ENCODE assay signal across 16 cellular contexts in the genomic region with DNA sequence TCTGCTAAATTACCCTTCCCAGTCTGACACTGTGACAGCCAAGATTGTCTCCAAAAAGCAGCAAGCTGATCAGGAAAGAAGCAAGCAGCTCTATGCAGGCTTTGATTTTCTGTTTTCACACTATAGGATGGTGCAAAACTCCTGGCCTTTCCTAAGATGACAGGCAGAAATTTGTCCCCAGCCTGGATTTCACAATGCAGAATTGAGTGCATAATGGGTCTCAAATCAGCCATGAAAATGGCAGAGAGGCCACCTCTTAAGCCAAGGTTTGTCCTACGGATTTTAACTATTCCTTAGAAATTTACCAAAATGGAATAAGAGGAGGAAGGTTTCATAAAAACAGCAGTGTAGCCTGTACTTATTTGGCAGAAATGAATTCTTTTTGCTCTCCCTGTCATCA. TPM values are rescaled to one million over a fixed set of nuclear protein-coding genes. Genes with fewer than 3 reads are reported as not detected.
DNase-seq lines count a peak whose midpoint lies in the region; ATAC-seq, FAIRE-seq and TF ChIP-seq lines count a peak whose summit lies in the region.
"Had no signal": no experiment of that assay in that cellular context is flagged by ENCODE, and none has a peak within 500 bp of the region (broad histone marks: within the 10 kb centered on the region; RNA-seq: fewer than 3 reads in every experiment).

No MANE protein-coding gene starts in this region.

- peaks cover 13% of the 10 kb centered on the region for H3K4me1 ChIP-seq in astrocyte (ENCODE audit: insufficient read depth, low read length)

- no peak overlapping the region for H3K27ac Mint-ChIP-seq in astrocyte (ENCODE audit: unreplicated experiment)
- peak overlapping the region; percentile 95 for H3K27ac Mint-ChIP-seq in glutamatergic neuron (ENCODE audit: unreplicated experiment)
- H3K27ac Mint-ChIP-seq: activated naive CD4-positive, alpha-beta T cell treated with anti-CD3 and anti-CD28 coated beads, Interleukin-2, amount 50 U/mL, for 24 hours had no signal

- peak overlapping the region; percentile 83 for H3K4me2 ChIP-seq in astrocyte (ENCODE audit: low read length)
- H3K4me2 ChIP-seq: BLaER1 had no signal

- FAIRE-seq in astrocyte (lab: Jason Lieb, UNC) = no peak

- H3K9me3 ChIP-seq in astrocyte (ENCODE audit: insufficient read depth, low read depth, low read length) = no peaks in the 10 kb centered on the region
- H3K9me3 ChIP-seq: SJSA1 had no signal

- H3K79me2 ChIP-seq in astrocyte (ENCODE audit: insufficient read depth, low read length) = peaks cover 46% of the 10 kb centered on the region

- H3K27ac ChIP-seq in astrocyte (ENCODE audit: low read depth, low read length) = peak overlapping the region; percentile 87
- H3K27ac ChIP-seq: BLaER1, SJSA1 had no signal

- H2AFZ ChIP-seq in astrocyte (ENCODE audit: low read depth, low read length) = no peak overlapping the region

- H3K4me1 Mint-ChIP-seq in astrocyte (ENCODE audit: low read depth, unreplicated experiment) (peaks cover 14% of the 10 kb centered on the region), glutamatergic neuron (ENCODE audit: low read depth, unreplicated experiment) (peaks cover 13% of the 10 kb centered on the region)

- no peak for TF ChIP-seq CTCF in BJ (IDR thresholded peaks at IDR 0.05; ENCODE audit: insufficient read depth, low read depth, low read length)
- TF ChIP-seq CTCF in astrocyte (IDR thresholded peaks at IDR 0.05; ENCODE audit: insufficient read depth, low read depth, low read length) = no peak
- TF ChIP-seq CTCF in glutamatergic neuron (IDR thresholded peaks at IDR 0.05; ENCODE audit: partially characterized antibody, unreplicated experiment) = no peak
- no peak for TF ChIP-seq CTCF in retinal pigment epithelial cell (conservative IDR thresholded peaks at IDR 0.05; ENCODE audit: low read depth, low read length)

- no peaks in the 10 kb centered on the region for H3K36me3 ChIP-seq in BJ (ENCODE audit: control insufficient read depth, insufficient read depth, low read length)
- H3K36me3 ChIP-seq in astrocyte (ENCODE audit: insufficient read depth, low read length) = no peaks in the 10 kb centered on the region
- H3K36me3 ChIP-seq: BLaER1, SJSA1 had no signal

- H3K9ac ChIP-seq in astrocyte (ENCODE audit: low read length) = peak overlapping the region; percentile 85
- H3K9ac ChIP-seq: BLaER1 had no signal

- DNase-seq in BJ (ENCODE audit: low read depth) (no peak), astrocyte (ENCODE audit: low read depth) (no peak), glutamatergic neuron (no peak), retinal pigment epithelial cell (ENCODE audit: low read depth) (no peak), kidney tubule cell (ENCODE audit: low spot score) (no peak), NCI-H187 treated with DMSO at 0.1 percent for 48 hours (lab: John Stamatoyannopoulos, UW) (no peak)
- DNase-seq: activated CD8-positive, alpha-beta memory T cell treated with anti-CD3 and anti-CD28 coated beads, Interleukin-2, amount 50 U/mL, for 48 hours; KBM-7; NCI-H1417 treated with DMSO at 0.1 percent for 48 hours; posterior cingulate gyrus; stimulated activated CD4-positive, alpha-beta T cell treated with anti-CD3 and anti-CD28 coated beads, Interleukin-2, amount 100 ng/mL, for 24 hours had no signal

- H3K4me3 ChIP-seq in BJ (ENCODE audit: low read depth, low read length) (peak overlapping the region; percentile 55), astrocyte (ENCODE audit: insufficient read depth, low read depth, low read length) (peak overlapping the region; percentile 71), retinal pigment epithelial cell (ENCODE audit: low read length) (peak overlapping the region; percentile 80)
- H3K4me3 ChIP-seq: BLaER1 had no signal

- no peaks in the 10 kb centered on the region for H4K20me1 ChIP-seq in astrocyte (ENCODE audit: insufficient read depth, low read length)
- H4K20me1 ChIP-seq: BLaER1 had no signal

- H3K4me3 Mint-ChIP-seq in astrocyte (ENCODE audit: unreplicated experiment) (no peak overlapping the region), glutamatergic neuron (ENCODE audit: unreplicated experiment) (peak overlapping the region; percentile 89)
- H3K4me3 Mint-ChIP-seq: activated naive CD4-positive, alpha-beta T cell treated with anti-CD3 and anti-CD28 coated beads, Interleukin-2, amount 50 U/mL, for 24 hours had no signal

- POLR2A ChIA-PET in BJ (lab: Charles Lee) = no interaction called here

- ATAC-seq in HG02852 (IDR thresholded peaks at IDR 0.05; ENCODE audit: unreplicated experiment) (no peak), GM19463 (IDR thresholded peaks at IDR 0.05; ENCODE audit: unreplicated experiment) (no peak)

- H3K36me3 Mint-ChIP-seq in astrocyte (ENCODE audit: low read depth, unreplicated experiment) = no peaks in the 10 kb centered on the region
- no peaks in the 10 kb centered on the region for H3K36me3 Mint-ChIP-seq in glutamatergic neuron (ENCODE audit: unreplicated experiment)
- H3K36me3 Mint-ChIP-seq: activated naive CD4-positive, alpha-beta T cell treated with anti-CD3 and anti-CD28 coated beads, Interleukin-2, amount 50 U/mL, for 24 hours had no signal

- H3K27me3 Mint-ChIP-seq in astrocyte (ENCODE audit: low read depth, unreplicated experiment) (peaks cover 2% of the 10 kb centered on the region), glutamatergic neuron (ENCODE audit: unreplicated experiment) (peaks cover 10% of the 10 kb centered on the region)

- H3K9me3 Mint-ChIP-seq in astrocyte (ENCODE audit: unreplicated experiment) = no peaks in the 10 kb centered on the region
- peaks cover 5% of the 10 kb centered on the region for H3K9me3 Mint-ChIP-seq in glutamatergic neuron (ENCODE audit: unreplicated experiment)
- H3K9me3 Mint-ChIP-seq: activated naive CD4-positive, alpha-beta T cell treated with anti-CD3 and anti-CD28 coated beads, Interleukin-2, amount 50 U/mL, for 24 hours had no signal

- no peaks in the 10 kb centered on the region for H3K27me3 ChIP-seq in BJ (ENCODE audit: control insufficient read depth, insufficient read depth, low read length)
- H3K27me3 ChIP-seq in astrocyte (ENCODE audit: insufficient read depth, low read length) = no peaks in the 10 kb centered on the region
- H3K27me3 ChIP-seq: SJSA1 had no signal

- CTCF ChIA-PET in BJ (lab: Yijun Ruan, JAX) = interaction anchor here (1.3 to 3.0 kb wide), 2 partner anchors 191 kb away, joined by 3 to 14 read pairs; no protein-coding TSS in a partner anchor

RNA-seq across cellular contexts. Expression of a gene that starts 1.2 kb away (rescaled TPM):
- 49.4 and 62.3 TPM in 2 replicates for polyA plus RNA-seq in BJ (2011; rRNA removed)
- 73.5 and 76.4 TPM in 2 replicates for polyA minus RNA-seq in BJ (2011; rRNA and poly(A)+ RNA removed)
- total RNA-seq in astrocyte = 4.4 and 8.8 TPM in 2 replicates
- total RNA-seq in glutamatergic neuron (ENCODE audit: unreplicated experiment) = 75.2 TPM
